ENCODE assay signal across 1 cellular context in genomic region chr18:11925800-11926481, GRCh38.
TF ChIP-seq lines count a peak whose summit lies in the region.

No MANE protein-coding gene starts in this region.

TF ChIP-seq in K562, 482 proteins besides CTCF, POLR2A, EP300 and RAD21 (continues in another document):
- peak; percentile 75; the same call in 1 of the 2 replicates for TF ChIP-seq STAT5A (IDR thresholded peaks at IDR 0.05; ENCODE audit: borderline replicate concordance, low read length)
- TF ChIP-seq PKNOX1 (IDR thresholded peaks at IDR 0.05): peak; percentile 81
- TF ChIP-seq ZNF639 (CRISPR knock-in tag; conservative IDR thresholded peaks at IDR 0.05 in 1 of 2, IDR thresholded peaks at IDR 0.05 in 1 of 2): peak in 1 of 2 experiments; percentile 63; a peak in 1 of 4 replicates
- TF ChIP-seq DPF2 (IDR thresholded peaks at IDR 0.05): peak; percentile 95
- peak; percentile 91; the same call in 1 of the 2 replicates for TF ChIP-seq GATAD2A (IDR thresholded peaks at IDR 0.05)
- TF ChIP-seq ZNF318 (IDR thresholded peaks at IDR 0.05; ENCODE audit: borderline replicate concordance in 1 of 2, low read depth in 1 of 2): 0 out of 4 replicates have a peak, but pooled peaks of 1 of the 2 experiments have one; percentile 51
- TF ChIP-seq NR2F6 (CRISPR knock-in tag; IDR thresholded peaks at IDR 0.05): peak; percentile 89
- peak; percentile 91 for TF ChIP-seq ELF4 (CRISPR knock-in tag; IDR thresholded peaks at IDR 0.05)
- peak; percentile 52; the same call in 1 of the 2 replicates for TF ChIP-seq FOXA1 (IDR thresholded peaks at IDR 0.05; ENCODE audit: borderline replicate concordance)
- peak; percentile 97 for TF ChIP-seq CBFA2T3 (IDR thresholded peaks at IDR 0.05)
- TF ChIP-seq MEF2D (tag; conservative IDR thresholded peaks at IDR 0.05; ENCODE audit: low read depth): peak; percentile 98
- peak; percentile 69 to 99 for TF ChIP-seq RCOR1 (IDR thresholded peaks at IDR 0.05; ENCODE audit: borderline replicate concordance in 1 of 2, low read depth in 2 of 2, low read length in 2 of 2)
- peak; percentile 48; the same call in 1 of the 2 replicates for TF ChIP-seq FOXP4 (CRISPR knock-in tag; IDR thresholded peaks at IDR 0.05; ENCODE audit: borderline replicate concordance)
- TF ChIP-seq MTA3 (IDR thresholded peaks at IDR 0.05; ENCODE audit: borderline replicate concordance): peak; percentile 66; the same call in 1 of the 2 replicates
- TF ChIP-seq ZBTB2 (IDR thresholded peaks at IDR 0.05): 0 out of 2 replicates have a peak, but pooled peaks have one; percentile 69
- TF ChIP-seq ZC3H11A (IDR thresholded peaks at IDR 0.05; ENCODE audit: low read depth, low read length): no peak
- TF ChIP-seq CREM (IDR thresholded peaks at IDR 0.05; ENCODE audit: low read depth): peak; percentile 72
- peak; percentile 96 for TF ChIP-seq MEIS2 (IDR thresholded peaks at IDR 0.05; ENCODE audit: partially characterized antibody)
- peak; percentile 75 to 98; a peak in 2 of 4 replicates for TF ChIP-seq TBL1XR1 (IDR thresholded peaks at IDR 0.05; ENCODE audit: low read length in 2 of 2)
- peak; percentile 43 for TF ChIP-seq NEUROD1 (IDR thresholded peaks at IDR 0.05; ENCODE audit: borderline replicate concordance, low read depth, low read length, partially characterized antibody)
- TF ChIP-seq HMGN3 (IDR thresholded peaks at IDR 0.05; ENCODE audit: borderline replicate concordance, extremely low read depth, insufficient read length, low read depth, low read length): peak; percentile 28
- TF ChIP-seq MYC (IDR thresholded peaks at IDR 0.05; ENCODE audit: low read depth, low read length): 0 out of 2 replicates have a peak, but pooled peaks have one; percentile 41
- no peak for TF ChIP-seq MYC (CRISPR knock-in tag; IDR thresholded peaks at IDR 0.05; ENCODE audit: borderline replicate concordance, low read depth)
- TF ChIP-seq TSC22D4 (tag; IDR thresholded peaks at IDR 0.05): no peak
- peak; percentile 36 to 95; a peak in 2 of 4 replicates for TF ChIP-seq FOXA3 (CRISPR knock-in tag; conservative IDR thresholded peaks at IDR 0.05 in 1 of 2, IDR thresholded peaks at IDR 0.05 in 1 of 2)
- no peak for TF ChIP-seq ID3 (CRISPR knock-in tag; IDR thresholded peaks at IDR 0.05)
- TF ChIP-seq ID3 (tag; IDR thresholded peaks at IDR 0.05): peak; percentile 88
- no peak for TF ChIP-seq GABPA (tag; conservative IDR thresholded peaks at IDR 0.05; ENCODE audit: low read depth)
- 0 out of 2 replicates have a peak, but pooled peaks have one; percentile 40 for TF ChIP-seq NFATC3 (IDR thresholded peaks at IDR 0.05)
- TF ChIP-seq HES1 (IDR thresholded peaks at IDR 0.05; ENCODE audit: low read depth): peak; percentile 100
- peak; percentile 74; the same call in 1 of the 2 replicates for TF ChIP-seq CHAMP1 (IDR thresholded peaks at IDR 0.05)
- no peak for TF ChIP-seq CHD4 (IDR thresholded peaks at IDR 0.05; ENCODE audit: insufficient read depth, insufficient replicate concordance, low read depth, low read length, poor library complexity, severe bottlenecking)
- peak; percentile 98 to 99 for TF ChIP-seq KDM1A (IDR thresholded peaks at IDR 0.05)
- no peak for TF ChIP-seq ILK (tag; IDR thresholded peaks at IDR 0.05; ENCODE audit: borderline replicate concordance, low read depth)
- TF ChIP-seq ELF1 (tag; IDR thresholded peaks at IDR 0.05): no peak
- peak; percentile 99 for TF ChIP-seq ESRRA (IDR thresholded peaks at IDR 0.05; ENCODE audit: borderline replicate concordance, low read depth)
- TF ChIP-seq CBFA2T2 (conservative IDR thresholded peaks at IDR 0.05): peak; percentile 95
- peak; percentile 83 for TF ChIP-seq CCNT2 (IDR thresholded peaks at IDR 0.05; ENCODE audit: borderline replicate concordance, extremely low read depth, insufficient read length, low read depth, low read length)
- TF ChIP-seq GATA2 (CRISPR knock-in tag; IDR thresholded peaks at IDR 0.05): peak; percentile 85
- peak; percentile 67 for TF ChIP-seq MECOM (CRISPR knock-in tag; IDR thresholded peaks at IDR 0.05)
- peak; percentile 90 for TF ChIP-seq SMARCC2 (IDR thresholded peaks at IDR 0.05; ENCODE audit: low read depth)
- 0 out of 2 replicates have a peak, but pooled peaks have one; percentile 50 for TF ChIP-seq ZNF197 (CRISPR knock-in tag; IDR thresholded peaks at IDR 0.05; ENCODE audit: low read depth)
- peak; percentile 98 for TF ChIP-seq RUNX1 (IDR thresholded peaks at IDR 0.05; ENCODE audit: low read depth)
- peak; percentile 91 for TF ChIP-seq MTA1 (IDR thresholded peaks at IDR 0.05; ENCODE audit: borderline replicate concordance)
- peak; percentile 85 to 90 for TF ChIP-seq TRIM24 (IDR thresholded peaks at IDR 0.05)
- no peak for TF ChIP-seq ZNF707 (CRISPR knock-in tag; conservative IDR thresholded peaks at IDR 0.05)
- no peak for TF ChIP-seq PTRF (tag; IDR thresholded peaks at IDR 0.05)
- TF ChIP-seq TEAD2 (tag; IDR thresholded peaks at IDR 0.05): peak; percentile 89
- no peak for TF ChIP-seq ZNF561 (CRISPR knock-in tag; conservative IDR thresholded peaks at IDR 0.05)
- TF ChIP-seq HDAC1 (IDR thresholded peaks at IDR 0.05): peak in 1 of 2 experiments; percentile 97; a peak in 2 of 4 replicates
- no peak for TF ChIP-seq PCBP1 (IDR thresholded peaks at IDR 0.05; ENCODE audit: low read depth, low read length, poor library complexity, severe bottlenecking)
